Comparison of ENCODE assay signal across 19 cellular contexts in genomic region chr4:23937173-23937572, GRCh38. TPM values are rescaled to one million over a fixed set of nuclear protein-coding genes. Genes with fewer than 3 reads are reported as not detected.
DNase-seq lines count a peak whose midpoint lies in the region; ATAC-seq, FAIRE-seq and TF ChIP-seq lines count a peak whose summit lies in the region.
"Had no signal": no experiment of that assay in that cellular context is flagged by ENCODE, and none has a peak within 500 bp of the region (broad histone marks: within the 10 kb centered on the region; RNA-seq: fewer than 3 reads in every experiment).

No MANE protein-coding gene starts in this region.

- H3K9me3 ChIP-seq in HepG2 (ENCODE audit: low read length) (peaks cover 15% of the 10 kb centered on the region), right lobe of liver (no peaks in the 10 kb centered on the region)
- H3K9me3 ChIP-seq: SJCRH30 had no signal

- H3K36me3 ChIP-seq in HepG2 (replicated peaks in 1 of 2; ENCODE audit: control insufficient read depth in 1 of 2, insufficient read depth in 2 of 2, low read length in 2 of 2) (no peaks in the 10 kb centered on the region), right lobe of liver (no peaks in the 10 kb centered on the region)
- H3K36me3 ChIP-seq: SJCRH30 had no signal

- TF ChIP-seq CTCF in HepG2 (CRISPR knock-in tag; IDR thresholded peaks at IDR 0.05) (no peak), right lobe of liver (IDR thresholded peaks at IDR 0.05) (no peak), WTC11 (IDR thresholded peaks at IDR 0.05) (no peak), fibroblast of mammary gland (conservative IDR thresholded peaks at IDR 0.05; ENCODE audit: control insufficient read depth, insufficient read depth, low read depth, low read length) (no peak)

- no peak overlapping the region for H3K4me2 ChIP-seq in HepG2 (ENCODE audit: low read depth, low read length)
- H3K4me2 ChIP-seq: KMS-11, PC-9 had no signal

- H3K27me3 ChIP-seq in HepG2 (ENCODE audit: control insufficient read depth in 1 of 2, insufficient read depth in 2 of 2, low read length in 2 of 2) (no peaks in the 10 kb centered on the region), right lobe of liver (no peaks in the 10 kb centered on the region)
- H3K27me3 ChIP-seq: SJCRH30 had no signal

- BruUV-seq in HepG2 (replicated peaks; lab: Mats Ljungman, UMichigan) = no TSS peak

- H3K27ac Mint-ChIP-seq in WTC11 = no peak overlapping the region
- no peak overlapping the region for H3K27ac Mint-ChIP-seq in activated CD8-positive, alpha-beta T cell treated with anti-CD3 and anti-CD28 coated beads, Interleukin-2, amount 10 ng/mL, durations not matched to agents 7 days and 5 days
- H3K27ac Mint-ChIP-seq: H9 had no signal

- no peak overlapping the region for H2AFZ ChIP-seq in HepG2 (ENCODE audit: low read length)
- H2AFZ ChIP-seq: PC-9 had no signal

- H3K79me2 ChIP-seq in HepG2 (ENCODE audit: insufficient read depth, low read length) = no peaks in the 10 kb centered on the region

- no peak for TF ChIP-seq EP300 in HepG2 (IDR thresholded peaks at IDR 0.05; ENCODE audit: low read depth in 2 of 2, low read length in 2 of 2)
- TF ChIP-seq EP300 in HepG2 (CRISPR knock-in tag; IDR thresholded peaks at IDR 0.05; ENCODE audit: borderline replicate concordance) = no peak

- H3K27me3 Mint-ChIP-seq in WTC11 (ENCODE audit: low read depth) = no peaks in the 10 kb centered on the region
- H3K27me3 Mint-ChIP-seq in activated CD8-positive, alpha-beta T cell treated with anti-CD3 and anti-CD28 coated beads, Interleukin-2, amount 10 ng/mL, durations not matched to agents 7 days and 5 days (ENCODE audit: low read depth) = no peaks in the 10 kb centered on the region

- H3K4me1 Mint-ChIP-seq in WTC11 = peaks cover 38% of the 10 kb centered on the region
- no peaks in the 10 kb centered on the region for H3K4me1 Mint-ChIP-seq in activated CD8-positive, alpha-beta T cell treated with anti-CD3 and anti-CD28 coated beads, Interleukin-2, amount 10 ng/mL, durations not matched to agents 7 days and 5 days (ENCODE audit: low read depth)

- 30% methylated on average over 2 of the region's 2 CpGs for WGBS in HepG2 (ENCODE audit: low lambda C conversion rate)
- 34% methylated on average over 2 of the region's 2 CpGs for WGBS in right lobe of liver (ENCODE audit: insufficient coverage, low coverage, low lambda C conversion rate, missing lambda C conversion rate)

- H3K4me3 Mint-ChIP-seq in WTC11 = no peak overlapping the region
- H3K4me3 Mint-ChIP-seq in activated CD8-positive, alpha-beta T cell treated with anti-CD3 and anti-CD28 coated beads, Interleukin-2, amount 10 ng/mL, durations not matched to agents 7 days and 5 days = no peak overlapping the region
- H3K4me3 Mint-ChIP-seq: H9 had no signal

- H3K9ac ChIP-seq in HepG2 (ENCODE audit: insufficient read depth, low read depth, low read length) = no peak overlapping the region
- H3K9ac ChIP-seq: KMS-11 had no signal

- FAIRE-seq in HepG2 (lab: Jason Lieb, UNC) = no peak

- in situ Hi-C loops in HepG2 (cut with HindIII; ENCODE audit: extremely low pct_ligation_motif_present, low pct_unique_long_range_greater_than_20kb) = no loop called here

- H4K20me1 ChIP-seq in HepG2 (ENCODE audit: insufficient read depth, low read length) = no peaks in the 10 kb centered on the region

- intact Hi-C loops in HepG2 (cut with micrococcal nuclease; ENCODE audit: unreplicated experiment) = no loop called here
- intact Hi-C loops in right lobe of liver (cut with DNase I) = no loop called here

- H3K4me3 ChIP-seq in HepG2 (replicated peaks in 1 of 3; ENCODE audit: insufficient read depth in 1 of 3, low read depth in 2 of 3, low read length in 3 of 3) (no peak overlapping the region), right lobe of liver (no peak overlapping the region), fibroblast of mammary gland (ENCODE audit: control insufficient read depth, low read depth, low read length) (no peak overlapping the region)
- H3K4me3 ChIP-seq: PC-9, SJCRH30 had no signal

- TF ChIP-seq POLR2A in HepG2 (IDR thresholded peaks at IDR 0.05; ENCODE audit: insufficient read depth in 1 of 2, low read depth in 2 of 2, low read length in 2 of 2) (no peak), right lobe of liver (IDR thresholded peaks at IDR 0.05) (no peak)

- CTCF ChIA-PET in HepG2 (lab: Yijun Ruan, JAX; ENCODE audit: low intra/inter-chr PET ratio, low total read pairs) = no interaction called here
- CTCF ChIA-PET in WTC11 (lab: Charles Lee) = no interaction called here
- CTCF ChIA-PET in activated CD8-positive, alpha-beta T cell treated with anti-CD3 and anti-CD28 coated beads, Interleukin-2, amount 10 ng/mL, durations not matched to agents 7 days and 5 days (lab: Charles Lee) = no interaction called here

- ATAC-seq in HepG2 (no peak), right lobe of liver (no peak), WTC11 (no peak), HG02840 (IDR thresholded peaks at IDR 0.05; ENCODE audit: low FRiP score, unreplicated experiment) (no peak)
- ATAC-seq in activated CD8-positive, alpha-beta T cell treated with anti-CD3 and anti-CD28 coated beads, Interleukin-2, amount 10 ng/mL, durations not matched to agents 7 days and 5 days = no peak

- POLR2A ChIA-PET in HepG2 (lab: Yijun Ruan, JAX) (no interaction called here), WTC11 (lab: Charles Lee) (no interaction called here)
- POLR2A ChIA-PET in activated CD8-positive, alpha-beta T cell treated with anti-CD3 and anti-CD28 coated beads, Interleukin-2, amount 10 ng/mL, durations not matched to agents 7 days and 5 days (lab: Charles Lee) = no interaction called here

- peaks cover 5% of the 10 kb centered on the region for H3K9me3 Mint-ChIP-seq in WTC11
- H3K9me3 Mint-ChIP-seq in activated CD8-positive, alpha-beta T cell treated with anti-CD3 and anti-CD28 coated beads, Interleukin-2, amount 10 ng/mL, durations not matched to agents 7 days and 5 days (ENCODE audit: insufficient read depth) = no peaks in the 10 kb centered on the region
- H3K9me3 Mint-ChIP-seq: H9 had no signal

- no peak overlapping the region for H3K27ac ChIP-seq in HepG2 (ENCODE audit: extremely low read length, insufficient read depth, low read length)
- H3K27ac ChIP-seq in right lobe of liver = no peak overlapping the region
- H3K27ac ChIP-seq: KMS-11, PC-9, SJCRH30 had no signal

- H3K36me3 Mint-ChIP-seq in WTC11 = peaks cover 3% of the 10 kb centered on the region; the same call in 1 of the 2 replicates
- no peaks in the 10 kb centered on the region for H3K36me3 Mint-ChIP-seq in activated CD8-positive, alpha-beta T cell treated with anti-CD3 and anti-CD28 coated beads, Interleukin-2, amount 10 ng/mL, durations not matched to agents 7 days and 5 days (ENCODE audit: low read depth)

- H3K4me1 ChIP-seq in HepG2 (ENCODE audit: insufficient read depth, low read length) = no peaks in the 10 kb centered on the region
- peaks cover 0 to 9% (median 0%) of the 10 kb centered on the region in 4 donors for H3K4me1 ChIP-seq in right lobe of liver
- H3K4me1 ChIP-seq: SJCRH30 had no signal

- TF ChIP-seq RAD21 in HepG2 (CRISPR knock-in tag; IDR thresholded peaks at IDR 0.05) = no peak

- DNase-seq in HepG2 (ENCODE audit: low spot score) (no peak), right lobe of liver (no peak), WTC11 (ENCODE audit: low spot score) (no peak), fibroblast of mammary gland (ENCODE audit: low read depth) (peak; percentile 54), NCI-H1105 treated with DMSO at 0.1 percent for 48 hours (lab: John Stamatoyannopoulos, UW) (no peak), kidney glomerular epithelial cell (lab: John Stamatoyannopoulos, UW) (no peak)
- no peak for DNase-seq in activated CD8-positive, alpha-beta T cell treated with anti-CD3 and anti-CD28 coated beads, Interleukin-2, amount 10 ng/mL, durations not matched to agents 7 days and 5 days
- DNase-seq: 8988T, AML-193, COR-L47, H9, NCI-H1092 treated with DMSO at 0.1 percent for 48 hours, NCI-H1694, NCI-H510A treated with DMSO at 0.1 percent for 48 hours, NCI-H82, PC-9, SJCRH30 had no signal

TF ChIP-seq in HepG2, 621 proteins besides CTCF, POLR2A, EP300 and RAD21:
- peak; percentile 60 for TF ChIP-seq LCORL (IDR thresholded peaks at IDR 0.05)
- TF ChIP-seq LCORL (CRISPR knock-in tag; IDR thresholded peaks at IDR 0.05) = no peak
- TF ChIP-seq ZNF589 (CRISPR knock-in tag; conservative IDR thresholded peaks at IDR 0.05) = no peak

RNA-seq across cellular contexts. Expression of gene PPARGC1A, which starts 47.3 kb away (rescaled TPM):
- total RNA-seq in HepG2 (2016; rRNA removed; fragmentation: Illumina TruSeq; extraction: Trizol) (18.8 and 20.7 TPM in 2 replicates), right lobe of liver (10 to 100 TPM; 13.8 to 61.0 (median 37.6) TPM), WTC11 (2021) (1.9 to 2.9 TPM (median 2.0 TPM) in 3 replicates)
- total RNA-seq in HepG2 (2016; cell fraction: cytosol; rRNA removed; fragmentation: Illumina TruSeq; extraction: Trizol; ENCODE audit: low read depth) = 2.1 and 2.8 TPM in 2 replicates
- 16.5 and 17.8 TPM in 2 replicates for total RNA-seq in HepG2 (2016; cell fraction: insoluble cytoplasmic fraction; rRNA removed; fragmentation: Illumina TruSeq; extraction: Trizol)
- 5.2 and 6.9 TPM in 2 replicates for total RNA-seq in HepG2 (2016; cell fraction: membrane; rRNA removed; fragmentation: Illumina TruSeq; extraction: Trizol)
- 48.8 and 51.3 TPM in 2 replicates for total RNA-seq in HepG2 (2016; cell fraction: nucleus; rRNA removed; fragmentation: Illumina TruSeq; extraction: Trizol)
- polyA plus RNA-seq in HepG2 (2011; rRNA removed) = 26.3 and 37.3 TPM in 2 replicates
- 21.3 and 25.7 TPM in 2 replicates for polyA plus RNA-seq in HepG2 (2011; cell fraction: cytosol; rRNA removed)
- 53.6 and 57.4 TPM in 2 replicates for polyA plus RNA-seq in HepG2 (2011; cell fraction: nucleus; rRNA removed)
- 18.4 and 30.5 TPM in 2 replicates for polyA plus RNA-seq in HepG2 (2012)
- polyA plus RNA-seq in HepG2 (2016; cell fraction: cytosol; fragmentation: Illumina TruSeq; extraction: Trizol; ENCODE audit: low read depth) = 1.1 TPM in 2 replicates
- polyA plus RNA-seq in HepG2 (2016; cell fraction: insoluble cytoplasmic fraction; fragmentation: Illumina TruSeq; extraction: Trizol; ENCODE audit: low read depth) = 10.3 and 10.7 TPM in 2 replicates
- 1.2 and 1.5 TPM in 2 replicates for polyA plus RNA-seq in HepG2 (2016; cell fraction: membrane; fragmentation: Illumina TruSeq; extraction: Trizol; ENCODE audit: low read depth)
- polyA plus RNA-seq in HepG2 (2016; cell fraction: nucleus; fragmentation: Illumina TruSeq; extraction: Trizol; ENCODE audit: insufficient read depth, low read depth) = 13.7 and 14.4 TPM in 2 replicates
- polyA minus RNA-seq in HepG2 (2011; rRNA and poly(A)+ RNA removed; ENCODE audit: low replicate concordance) = 26.6 and 166 TPM in 2 replicates
- 30.3 and 31.7 TPM in 2 replicates for polyA minus RNA-seq in HepG2 (2011; cell fraction: cytosol; rRNA and poly(A)+ RNA removed)
- polyA minus RNA-seq in HepG2 (2011; cell fraction: nucleus; rRNA and poly(A)+ RNA removed) = 453 and 498 TPM in 2 replicates
- total RNA-seq in activated CD8-positive, alpha-beta T cell treated with anti-CD3 and anti-CD28 coated beads, Interleukin-2, amount 10 ng/mL, durations not matched to agents 7 days and 5 days = not detected
- total RNA-seq: PC-9 had no signal
